Comparison of ENCODE assay signal across 9 cellular contexts in the genomic region with DNA sequence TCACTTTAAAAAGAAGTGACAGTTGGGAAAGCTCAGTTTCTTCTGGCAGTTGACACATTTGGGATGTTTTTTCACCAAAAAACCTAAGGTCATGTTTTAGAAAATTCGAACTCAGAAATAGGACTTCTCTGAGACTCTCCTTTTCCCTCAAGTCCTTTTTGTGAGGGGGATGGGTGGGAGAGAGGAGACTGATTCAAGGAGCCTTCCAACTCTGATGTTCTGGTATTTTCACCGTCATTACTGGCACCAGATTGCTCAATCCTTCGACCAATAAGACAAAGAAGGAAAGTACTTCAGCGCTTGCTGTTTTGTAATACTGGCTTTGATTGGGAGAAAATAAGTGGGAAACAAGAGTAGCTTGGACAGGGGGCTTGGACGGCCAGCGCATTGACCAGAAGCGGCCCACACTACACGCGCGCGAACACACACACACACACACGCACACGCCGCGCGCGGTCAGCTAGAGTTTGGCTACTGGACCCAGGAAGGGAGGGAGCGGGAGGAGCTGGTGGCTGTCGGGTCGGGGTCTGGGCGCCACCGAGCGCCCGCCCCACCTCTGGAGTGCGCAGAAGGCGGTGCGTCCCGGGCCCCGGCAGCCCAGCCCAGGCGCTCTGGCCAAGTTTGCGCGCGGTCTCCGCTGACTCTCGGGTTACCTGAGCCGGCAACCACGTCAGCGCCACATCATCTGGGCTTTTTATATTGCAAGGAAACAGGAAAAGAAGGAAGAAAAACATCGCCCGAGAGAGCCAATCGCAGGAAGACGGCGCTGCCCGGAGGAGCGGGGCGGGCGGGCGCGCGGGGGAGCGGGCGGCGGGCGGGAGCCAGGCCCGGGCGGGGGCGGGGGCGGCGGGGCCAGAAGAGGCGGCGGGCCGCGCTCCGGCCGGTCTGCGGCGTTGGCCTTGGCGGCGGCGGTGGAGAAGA. TPM values are rescaled to one million over a fixed set of nuclear protein-coding genes. Genes with fewer than 3 reads are reported as not detected.
DNase-seq lines count a peak whose midpoint lies in the region; ATAC-seq and TF ChIP-seq lines count a peak whose summit lies in the region.
"Had no signal": no experiment of that assay in that cellular context is flagged by ENCODE, and none has a peak within 500 bp of the region (broad histone marks: within the 10 kb centered on the region; RNA-seq: fewer than 3 reads in every experiment).

A gene (plus strand): TSS at position 855 of the 921 bp plus-strand sequence. CDS start 66 bp downstream, at position 921.

- H3K4me1 Mint-ChIP-seq in nephron = peaks cover 24% of the 10 kb centered on the region

- peak within 1 kb of the TSS; percentile 48 to 62 (median 56) for H3K4me3 ChIP-seq in esophagus muscularis mucosa

- intact Hi-C loops in esophagus muscularis mucosa (cut with DNase I) = no loop called here

- no peak for TF ChIP-seq CTCF in RWPE1 (conservative IDR thresholded peaks at IDR 0.05; ENCODE audit: low read depth)
- no peak for TF ChIP-seq CTCF in esophagus muscularis mucosa (IDR thresholded peaks at IDR 0.05)
- TF ChIP-seq CTCF in nephron (IDR thresholded peaks at IDR 0.05; ENCODE audit: unreplicated experiment in 3 of 3) = no peak

- peaks cover 0 to 46% (median 4%) of the 10 kb centered on the region in 4 donors for H3K27me3 ChIP-seq in esophagus muscularis mucosa

- peak; percentile 25 for ATAC-seq in HG02938 (IDR thresholded peaks at IDR 0.05; ENCODE audit: unreplicated experiment)
- ATAC-seq in HG02885 (IDR thresholded peaks at IDR 0.05; ENCODE audit: poor library complexity, unreplicated experiment) = no peak

- H3K27ac ChIP-seq in RWPE1 (peak within 1 kb of the TSS; percentile 89), esophagus muscularis mucosa (replicated peaks in 1 of 4) (peak within 1 kb of the TSS; percentile 25 to 70 (median 55))

- POLR2A ChIA-PET in RWPE1 (lab: Yijun Ruan, JAX; ENCODE audit: low non-redundant PET) = interaction anchor here (0.6 kb wide), 1 partner anchor 222 kb away, joined by 3 read pairs; no protein-coding TSS in a partner anchor

- H3K4me1 ChIP-seq in esophagus muscularis mucosa = peaks cover 0 to 22% (median 20%) of the 10 kb centered on the region in 4 donors

- no peak for TF ChIP-seq POLR2A in esophagus muscularis mucosa (IDR thresholded peaks at IDR 0.05; ENCODE audit: low read depth)

- no peak for TF ChIP-seq EP300 in esophagus muscularis mucosa (IDR thresholded peaks at IDR 0.05)

- no peaks in the 10 kb centered on the region for H3K36me3 Mint-ChIP-seq in nephron (ENCODE audit: low read depth)

- H3K9me3 ChIP-seq in esophagus muscularis mucosa = no peaks in the 10 kb centered on the region

- no peaks in the 10 kb centered on the region for H3K9me3 Mint-ChIP-seq in nephron

- H3K4me3 Mint-ChIP-seq in nephron = peak within 1 kb of the TSS; percentile 93 to 95 (median 94)
- H3K4me3 Mint-ChIP-seq: B cell had no signal

- no peaks in the 10 kb centered on the region for H3K36me3 ChIP-seq in esophagus muscularis mucosa

- peak; percentile 17 for DNase-seq in NCI-H1092 treated with DMSO at 0.1 percent for 48 hours (lab: John Stamatoyannopoulos, UW)
- DNase-seq in NCI-H1092 (lab: John Stamatoyannopoulos, UW) = no peak
- peak; percentile 82 for DNase-seq in RWPE1 (ENCODE audit: low spot score)
- no peak for DNase-seq in esophagus muscularis mucosa (ENCODE audit: extremely low spot score)
- no peak for DNase-seq in mesenteric fat pad (ENCODE audit: low spot score)

- CTCF ChIA-PET in RWPE1 (lab: Yijun Ruan, JAX) = interaction anchor here (0.6 kb wide), 2 partner anchors 172 to 178 kb away, joined by 3 to 5 read pairs; no protein-coding TSS in a partner anchor

- peak within 1 kb of the TSS; percentile 77 to 89 (median 87) for H3K27ac Mint-ChIP-seq in nephron
- H3K27ac Mint-ChIP-seq: B cell had no signal

- 2% methylated on average over 26 of the region's 70 CpGs for WGBS in esophagus muscularis mucosa

- H3K27me3 Mint-ChIP-seq in nephron (ENCODE audit: low read depth) = peaks cover 88% of the 10 kb centered on the region

RNA-seq across cellular contexts. Expression of the gene that starts here (rescaled TPM):
- total RNA-seq in esophagus muscularis mucosa (1 to 10 TPM; 1.2 to 2.8 (median 1.7) TPM), mesenteric fat pad (2.2 TPM)
- total RNA-seq: B cell had no signal

Comparison
In these comparisons a context has a peak if more than half of its experiments do, and no peak if none do; other contexts are left out.
1. DNase-seq: peak in NCI-H1092 treated with DMSO at 0.1 percent for 48 hours (single experiment) and RWPE1 (single experiment); none in NCI-H1092 (single experiment), esophagus muscularis mucosa (single experiment) and mesenteric fat pad (single experiment).